ENCODE assay signal across 2 cellular contexts in genomic region chrX:41823402-41823801, GRCh38.
TF ChIP-seq lines count a peak whose summit lies in the region.

No MANE protein-coding gene starts in this region.

TF ChIP-seq in A549, 52 proteins besides CTCF, POLR2A, EP300 and RAD21:
- TF ChIP-seq RARB (CRISPR knock-in tag; IDR thresholded peaks at IDR 0.05) (no peak), EHF (CRISPR knock-in tag; IDR thresholded peaks at IDR 0.05) (no peak), CBX8 (IDR thresholded peaks at IDR 0.05) (no peak), MAX (IDR thresholded peaks at IDR 0.05) (no peak), ZFP36 (IDR thresholded peaks at IDR 0.05; ENCODE audit: borderline replicate concordance, partially characterized antibody) (no peak), MYC (IDR thresholded peaks at IDR 0.05; ENCODE audit: borderline replicate concordance, low read length) (no peak), REST (IDR thresholded peaks at IDR 0.05) (no peak), ATOH8 (CRISPR knock-in tag; IDR thresholded peaks at IDR 0.05; ENCODE audit: low read depth) (no peak), NR3C1 (IDR thresholded peaks at IDR 0.05) (no peak), RNF2 (IDR thresholded peaks at IDR 0.05; ENCODE audit: borderline replicate concordance, low read depth) (no peak), CHD4 (IDR thresholded peaks at IDR 0.05; ENCODE audit: borderline replicate concordance) (no peak), FOSL2 (IDR thresholded peaks at IDR 0.05) (no peak), FOSL2 (CRISPR knock-in tag; IDR thresholded peaks at IDR 0.05) (no peak), CEBPB (IDR thresholded peaks at IDR 0.05) (no peak), KDM5A (IDR thresholded peaks at IDR 0.05) (no peak), HEYL (CRISPR knock-in tag; IDR thresholded peaks at IDR 0.05) (no peak), CHD2 (IDR thresholded peaks at IDR 0.05; ENCODE audit: low read length, partially characterized antibody) (no peak), ZNF302 (CRISPR knock-in tag; IDR thresholded peaks at IDR 0.05) (no peak), MAZ (IDR thresholded peaks at IDR 0.05; ENCODE audit: borderline replicate concordance, low read depth, low read length) (no peak), NFE2L2 (conservative IDR thresholded peaks at IDR 0.05; ENCODE audit: low read length) (no peak), BCL3 (IDR thresholded peaks at IDR 0.05) (no peak)

TF ChIP-seq in HCT116, 20 proteins besides CTCF, POLR2A, EP300 and RAD21:
- TF ChIP-seq POLR2AphosphoS5 (IDR thresholded peaks at IDR 0.05; ENCODE audit: low read depth, low read length) (no peak), TCF7L2 (IDR thresholded peaks at IDR 0.05; ENCODE audit: borderline replicate concordance, extremely low read depth, insufficient read depth, insufficient read length) (no peak), CBX3 (IDR thresholded peaks at IDR 0.05; ENCODE audit: low read depth) (no peak), ELF1 (IDR thresholded peaks at IDR 0.05; ENCODE audit: borderline replicate concordance, low read depth) (no peak), ZBTB33 (IDR thresholded peaks at IDR 0.05; ENCODE audit: extremely low read depth, insufficient replicate concordance, low read length) (no peak), EZH2phosphoT487 (IDR thresholded peaks at IDR 0.05; ENCODE audit: borderline replicate concordance) (no peak), ZNF274 (IDR thresholded peaks at IDR 0.05; ENCODE audit: low read depth, low read length) (no peak), SP1 (IDR thresholded peaks at IDR 0.05; ENCODE audit: low read depth) (no peak)
